Comparison of ENCODE assay signal across 12 cellular contexts in the genomic region with DNA sequence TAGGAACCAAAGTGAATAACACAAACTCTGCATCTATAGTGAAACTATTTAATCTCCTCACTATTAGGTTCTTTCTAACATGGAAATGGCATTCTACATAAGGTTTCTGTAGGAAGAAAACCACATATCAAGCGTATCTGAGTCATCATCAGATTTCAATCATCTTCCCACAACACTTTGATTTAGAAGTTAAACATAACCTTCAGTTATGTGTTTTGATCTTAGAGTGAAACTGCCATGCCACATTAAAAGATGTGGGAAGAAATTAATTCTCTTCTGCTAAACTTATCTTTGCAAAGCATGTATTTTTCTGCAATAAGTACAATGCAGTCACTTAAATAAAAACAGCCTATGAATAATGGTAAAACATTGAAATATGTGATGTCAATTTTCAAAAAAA. TPM values are rescaled to one million over a fixed set of nuclear protein-coding genes. Genes with fewer than 3 reads are reported as not detected.
DNase-seq lines count a peak whose midpoint lies in the region; ATAC-seq and TF ChIP-seq lines count a peak whose summit lies in the region.
"Had no signal": no experiment of that assay in that cellular context is flagged by ENCODE, and none has a peak within 500 bp of the region (broad histone marks: within the 10 kb centered on the region; RNA-seq: fewer than 3 reads in every experiment).

No MANE protein-coding gene starts in this region.

- H3K4me1 Mint-ChIP-seq in activated naive CD8-positive, alpha-beta T cell treated with anti-CD3 and anti-CD28 coated beads for 36 hours, result peaks cover 59% of the 10 kb centered on the region

- peaks cover 31% of the 10 kb centered on the region for H3K4me1 ChIP-seq in mesodermal cell (ENCODE audit: control insufficient read depth, insufficient read depth, low read length, poor library complexity, severe bottlenecking)

- WGBS in mesodermal cell (ENCODE audit: insufficient coverage in 2 of 2), 2 experiments, result no CpG with 5 or more reads among the region's 1 CpG

- ATAC-seq in GM19035 (IDR thresholded peaks at IDR 0.05; ENCODE audit: unreplicated experiment), result no peak

- peak overlapping the region; percentile 84 for H3K27ac ChIP-seq in mesodermal cell (ENCODE audit: low read depth, low read length, severe bottlenecking)
- H3K27ac ChIP-seq: C4-2B had no signal

- no peaks in the 10 kb centered on the region for H3K9me3 ChIP-seq in mesodermal cell (ENCODE audit: control insufficient read depth, low read length)

- H3K4me3 ChIP-seq in AG10803 (ENCODE audit: low read length), result 0 out of 2 replicates have a peak overlapping the region, but pooled peaks have one; percentile 8
- no peak overlapping the region for H3K4me3 ChIP-seq in mesodermal cell (ENCODE audit: extremely low read depth, insufficient read depth, low read length, poor library complexity, severe bottlenecking)

- H3K27me3 Mint-ChIP-seq in activated naive CD8-positive, alpha-beta T cell treated with anti-CD3 and anti-CD28 coated beads for 36 hours, result peaks cover 4% of the 10 kb centered on the region

- no peak for TF ChIP-seq POLR2A in erythroblast (IDR thresholded peaks at IDR 0.05; ENCODE audit: low read length)

- H3K4me3 Mint-ChIP-seq in activated naive CD8-positive, alpha-beta T cell treated with anti-CD3 and anti-CD28 coated beads for 36 hours, result peak overlapping the region; percentile 4
- H3K4me3 Mint-ChIP-seq: nephron progenitor cell had no signal

- CTCF ChIA-PET in HEK293T (lab: Yijun Ruan, JAX), result interaction anchor here (0.6 kb wide), 1 partner anchor 458 kb away, joined by 4 read pairs; no protein-coding TSS in a partner anchor

- peaks cover 3% of the 10 kb centered on the region for H3K36me3 Mint-ChIP-seq in activated naive CD8-positive, alpha-beta T cell treated with anti-CD3 and anti-CD28 coated beads for 36 hours

- TF ChIP-seq CTCF in AG10803 (conservative IDR thresholded peaks at IDR 0.05; ENCODE audit: low read length), result no peak

- H3K36me3 ChIP-seq in mesodermal cell (ENCODE audit: control insufficient read depth, insufficient read depth, low read length), result no peaks in the 10 kb centered on the region

- H3K9me3 Mint-ChIP-seq in activated naive CD8-positive, alpha-beta T cell treated with anti-CD3 and anti-CD28 coated beads for 36 hours, result no peaks in the 10 kb centered on the region
- H3K9me3 Mint-ChIP-seq: nephron progenitor cell had no signal

- H3K27ac Mint-ChIP-seq in activated naive CD8-positive, alpha-beta T cell treated with anti-CD3 and anti-CD28 coated beads for 36 hours, result peak overlapping the region; percentile 76

- DNase-seq in AG10803 (ENCODE audit: low read depth), result no peak
- DNase-seq in HT-29 (ENCODE audit: low spot score), result peak; percentile 24
- DNase-seq in activated naive CD8-positive, alpha-beta T cell treated with anti-CD3 and anti-CD28 coated beads for 36 hours, result no peak
- DNase-seq in DMS 273 treated with DMSO at 0.1 percent for 48 hours (lab: John Stamatoyannopoulos, UW), result no peak
- no peak for DNase-seq in erythroblast (lab: John Stamatoyannopoulos, UW)
- no peak for DNase-seq in HEK293T (ENCODE audit: extremely low spot score)
- DNase-seq: activated CD4-positive, alpha-beta T cell treated with anti-CD3 and anti-CD28 coated beads, Interleukin-2, amount 50 U/mL, for 48 hours; NCI-H1436; nephron progenitor cell had no signal

- POLR2A ChIA-PET in HEK293T (lab: Yijun Ruan, JAX), result interaction anchor here (0.7 kb wide), 1 partner anchor 10 kb away, joined by 3 read pairs; no protein-coding TSS in a partner anchor

TF ChIP-seq in HEK293T, 16 proteins besides CTCF, POLR2A, EP300 and RAD21:
- TF ChIP-seq ARNT (IDR thresholded peaks at IDR 0.05) (no peak), FOXK2 (IDR thresholded peaks at IDR 0.05) (no peak), HDGF (IDR thresholded peaks at IDR 0.05; ENCODE audit: borderline replicate concordance) (no peak), CTBP1 (IDR thresholded peaks at IDR 0.05; ENCODE audit: borderline replicate concordance) (no peak), TARDBP (IDR thresholded peaks at IDR 0.05) (no peak)
TF ChIP-seq in HEK293T: peak in this region for 0.

RNA-seq across cellular contexts. Expression of a gene that starts 55.0 kb away (rescaled TPM):
- total RNA-seq in HT-29 (2014; rRNA removed; shearing (Covaris generic)), result 0.08 and 0.46 TPM in 2 replicates
- 1 to 10 TPM; 1.5 to 2.1 TPM for total RNA-seq in activated naive CD8-positive, alpha-beta T cell treated with anti-CD3 and anti-CD28 coated beads for 36 hours
- 42.0 TPM for polyA plus RNA-seq in mesodermal cell (2013, experiment 1 of 2)
- polyA plus RNA-seq in mesodermal cell (2013, experiment 2 of 2), result 35.9 TPM
